1 cellular context compared by ENCODE assay signal in the genomic region with DNA sequence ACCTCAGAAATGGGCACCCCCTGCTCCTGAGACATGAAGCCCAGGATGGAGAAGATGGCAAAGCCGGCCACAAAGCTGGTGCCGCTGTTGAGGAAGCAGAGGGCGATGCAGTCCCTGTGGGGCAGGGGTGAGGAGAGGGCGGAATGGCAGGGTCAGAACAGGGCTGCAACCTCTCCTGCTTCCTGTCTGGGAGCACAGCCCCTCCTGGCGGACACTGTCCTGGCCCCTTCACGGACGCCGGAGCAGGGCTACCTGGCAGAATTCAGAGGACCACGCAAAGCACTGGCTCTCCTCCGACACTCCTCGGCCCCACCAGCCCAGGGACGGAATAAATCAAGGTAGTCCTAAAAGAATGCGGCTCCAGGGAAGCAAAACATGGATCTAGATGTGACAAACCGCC.
TF ChIP-seq lines count a peak whose summit lies in the region.

No MANE protein-coding gene starts in this region.

TF ChIP-seq in GM23338, 12 proteins besides CTCF, POLR2A, EP300 and RAD21 (continued from another document):
- TF ChIP-seq, protein P1, sequence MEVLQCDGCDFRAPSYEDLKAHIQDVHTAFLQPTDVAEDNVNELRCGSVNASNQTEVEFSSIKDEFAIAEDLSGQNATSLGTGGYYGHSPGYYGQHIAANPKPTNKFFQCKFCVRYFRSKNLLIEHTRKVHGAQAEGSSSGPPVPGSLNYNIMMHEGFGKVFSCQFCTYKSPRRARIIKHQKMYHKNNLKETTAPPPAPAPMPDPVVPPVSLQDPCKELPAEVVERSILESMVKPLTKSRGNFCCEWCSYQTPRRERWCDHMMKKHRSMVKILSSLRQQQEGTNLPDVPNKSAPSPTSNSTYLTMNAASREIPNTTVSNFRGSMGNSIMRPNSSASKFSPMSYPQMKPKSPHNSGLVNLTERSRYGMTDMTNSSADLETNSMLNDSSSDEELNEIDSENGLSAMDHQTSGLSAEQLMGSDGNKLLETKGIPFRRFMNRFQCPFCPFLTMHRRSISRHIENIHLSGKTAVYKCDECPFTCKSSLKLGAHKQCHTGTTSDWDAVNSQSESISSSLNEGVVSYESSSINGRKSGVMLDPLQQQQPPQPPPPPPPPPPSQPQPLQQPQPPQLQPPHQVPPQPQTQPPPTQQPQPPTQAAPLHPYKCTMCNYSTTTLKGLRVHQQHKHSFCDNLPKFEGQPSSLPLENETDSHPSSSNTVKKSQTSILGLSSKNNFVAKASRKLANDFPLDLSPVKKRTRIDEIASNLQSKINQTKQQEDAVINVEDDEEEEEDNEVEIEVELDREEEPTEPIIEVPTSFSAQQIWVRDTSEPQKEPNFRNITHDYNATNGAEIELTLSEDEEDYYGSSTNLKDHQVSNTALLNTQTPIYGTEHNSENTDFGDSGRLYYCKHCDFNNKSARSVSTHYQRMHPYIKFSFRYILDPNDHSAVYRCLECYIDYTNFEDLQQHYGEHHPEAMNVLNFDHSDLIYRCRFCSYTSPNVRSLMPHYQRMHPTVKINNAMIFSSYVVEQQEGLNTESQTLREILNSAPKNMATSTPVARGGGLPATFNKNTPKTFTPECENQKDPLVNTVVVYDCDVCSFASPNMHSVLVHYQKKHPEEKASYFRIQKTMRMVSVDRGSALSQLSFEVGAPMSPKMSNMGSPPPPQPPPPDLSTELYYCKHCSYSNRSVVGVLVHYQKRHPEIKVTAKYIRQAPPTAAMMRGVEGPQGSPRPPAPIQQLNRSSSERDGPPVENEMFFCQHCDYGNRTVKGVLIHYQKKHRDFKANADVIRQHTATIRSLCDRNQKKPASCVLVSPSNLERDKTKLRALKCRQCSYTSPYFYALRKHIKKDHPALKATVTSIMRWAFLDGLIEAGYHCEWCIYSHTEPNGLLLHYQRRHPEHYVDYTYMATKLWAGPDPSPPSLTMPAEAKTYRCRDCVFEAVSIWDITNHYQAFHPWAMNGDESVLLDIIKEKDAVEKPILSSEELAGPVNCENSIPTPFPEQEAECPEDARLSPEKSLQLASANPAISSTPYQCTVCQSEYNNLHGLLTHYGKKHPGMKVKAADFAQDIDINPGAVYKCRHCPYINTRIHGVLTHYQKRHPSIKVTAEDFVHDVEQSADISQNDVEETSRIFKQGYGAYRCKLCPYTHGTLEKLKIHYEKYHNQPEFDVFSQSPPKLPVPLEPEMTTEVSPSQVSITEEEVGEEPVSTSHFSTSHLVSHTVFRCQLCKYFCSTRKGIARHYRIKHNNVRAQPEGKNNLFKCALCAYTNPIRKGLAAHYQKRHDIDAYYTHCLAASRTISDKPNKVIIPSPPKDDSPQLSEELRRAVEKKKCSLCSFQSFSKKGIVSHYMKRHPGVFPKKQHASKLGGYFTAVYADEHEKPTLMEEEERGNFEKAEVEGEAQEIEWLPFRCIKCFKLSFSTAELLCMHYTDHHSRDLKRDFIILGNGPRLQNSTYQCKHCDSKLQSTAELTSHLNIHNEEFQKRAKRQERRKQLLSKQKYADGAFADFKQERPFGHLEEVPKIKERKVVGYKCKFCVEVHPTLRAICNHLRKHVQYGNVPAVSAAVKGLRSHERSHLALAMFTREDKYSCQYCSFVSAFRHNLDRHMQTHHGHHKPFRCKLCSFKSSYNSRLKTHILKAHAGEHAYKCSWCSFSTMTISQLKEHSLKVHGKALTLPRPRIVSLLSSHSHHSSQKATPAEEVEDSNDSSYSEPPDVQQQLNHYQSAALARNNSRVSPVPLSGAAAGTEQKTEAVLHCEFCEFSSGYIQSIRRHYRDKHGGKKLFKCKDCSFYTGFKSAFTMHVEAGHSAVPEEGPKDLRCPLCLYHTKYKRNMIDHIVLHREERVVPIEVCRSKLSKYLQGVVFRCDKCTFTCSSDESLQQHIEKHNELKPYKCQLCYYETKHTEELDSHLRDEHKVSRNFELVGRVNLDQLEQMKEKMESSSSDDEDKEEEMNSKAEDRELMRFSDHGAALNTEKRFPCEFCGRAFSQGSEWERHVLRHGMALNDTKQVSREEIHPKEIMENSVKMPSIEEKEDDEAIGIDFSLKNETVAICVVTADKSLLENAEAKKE (CRISPR knock-in tag; IDR thresholded peaks at IDR 0.05) = no peak
- TF ChIP-seq EZH2 (IDR thresholded peaks at IDR 0.05; ENCODE audit: low read depth, unreplicated experiment) (no peak), POLR2AphosphoS5 (IDR thresholded peaks at IDR 0.05; ENCODE audit: low read depth) (no peak), CREB1 (CRISPR knock-in tag; IDR thresholded peaks at IDR 0.05; ENCODE audit: low read depth) (no peak), EZH2phosphoT487 (IDR thresholded peaks at IDR 0.05; ENCODE audit: unreplicated experiment) (no peak), NANOG (IDR thresholded peaks at IDR 0.05; ENCODE audit: borderline replicate concordance) (no peak), ZNF114 (CRISPR knock-in tag; IDR thresholded peaks at IDR 0.05) (no peak), STAT1 (IDR thresholded peaks at IDR 0.05; ENCODE audit: unreplicated experiment) (no peak), ZNF331 (CRISPR knock-in tag; IDR thresholded peaks at IDR 0.05; ENCODE audit: low read depth) (no peak), JUNB (IDR thresholded peaks at IDR 0.05; ENCODE audit: unreplicated experiment) (no peak)
- TF ChIP-seq, protein P2, sequence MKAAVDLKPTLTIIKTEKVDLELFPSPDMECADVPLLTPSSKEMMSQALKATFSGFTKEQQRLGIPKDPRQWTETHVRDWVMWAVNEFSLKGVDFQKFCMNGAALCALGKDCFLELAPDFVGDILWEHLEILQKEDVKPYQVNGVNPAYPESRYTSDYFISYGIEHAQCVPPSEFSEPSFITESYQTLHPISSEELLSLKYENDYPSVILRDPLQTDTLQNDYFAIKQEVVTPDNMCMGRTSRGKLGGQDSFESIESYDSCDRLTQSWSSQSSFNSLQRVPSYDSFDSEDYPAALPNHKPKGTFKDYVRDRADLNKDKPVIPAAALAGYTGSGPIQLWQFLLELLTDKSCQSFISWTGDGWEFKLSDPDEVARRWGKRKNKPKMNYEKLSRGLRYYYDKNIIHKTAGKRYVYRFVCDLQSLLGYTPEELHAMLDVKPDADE (IDR thresholded peaks at IDR 0.05) = no peak
